In the genomic region with DNA sequence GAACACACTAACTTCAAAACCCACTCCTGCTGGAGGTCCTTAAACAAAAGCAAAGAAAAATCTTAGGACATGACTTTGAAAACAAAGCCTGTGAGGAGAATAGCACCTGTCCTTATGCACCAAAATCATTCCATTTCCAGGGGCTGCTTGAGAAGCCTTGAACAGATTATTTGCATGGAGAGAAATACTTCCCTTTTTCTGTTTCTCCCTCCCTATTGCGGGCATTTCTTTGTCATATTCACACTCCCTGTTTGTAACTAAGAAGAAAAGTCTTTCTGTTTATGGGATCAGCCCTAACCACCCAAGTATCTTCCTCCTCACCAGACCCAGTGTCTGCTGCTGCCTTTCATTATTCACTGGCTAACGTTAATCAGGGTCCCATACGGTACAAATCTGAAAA, we compare ENCODE assay signal across 14 cellular contexts.
DNase-seq lines count a peak whose midpoint lies in the region; ATAC-seq and TF ChIP-seq lines count a peak whose summit lies in the region.
"Had no signal": no experiment of that assay in that cellular context is flagged by ENCODE, and none has a peak within 500 bp of the region (broad histone marks: within the 10 kb centered on the region; RNA-seq: fewer than 3 reads in every experiment).

No MANE protein-coding gene starts in this region.

- H3K36me3 Mint-ChIP-seq in naive B cell = peaks cover 26 to 45% of the 10 kb centered on the region in 2 donors

- peak overlapping the region in 3 of 6 donors; percentile 15 to 39 (median 15) for H3K27ac Mint-ChIP-seq in naive B cell
- H3K27ac Mint-ChIP-seq: CD8-positive, alpha-beta memory T cell; HFFc6 had no signal

- H3K4me3 Mint-ChIP-seq in naive B cell = peak overlapping the region in 7 of 8 donors; percentile 13 to 78 (median 65)
- H3K4me3 Mint-ChIP-seq: CD8-positive, alpha-beta memory T cell; HFFc6 had no signal

- peak; percentile 21 for DNase-seq in GM12865 (ENCODE audit: low read depth)
- DNase-seq in GM19240 (ENCODE audit: insufficient read length, low spot score) = peak; percentile 33
- peak; percentile 1 for DNase-seq in NAMALWA (ENCODE audit: low spot score)
- peak; percentile 18 for DNase-seq in naive B cell
- DNase-seq in inferior parietal cortex (ENCODE audit: extremely low spot score) = no peak
- DNase-seq in ACHN = no peak
- DNase-seq in HUDEP-2 (lab: John Stamatoyannopoulos, UW; ENCODE audit: unreplicated experiment in 76 of 76) = no peak
- DNase-seq: CD8-positive, alpha-beta memory T cell; HFFc6; MM.1S; NCI-H1436 treated with DMSO at 0.1 percent for 48 hours; NCI-H226; SJCRH30 had no signal

- peaks cover 0 to 12% (median 3%) of the 10 kb centered on the region in 7 donors for H3K9me3 Mint-ChIP-seq in naive B cell
- H3K9me3 Mint-ChIP-seq: CD8-positive, alpha-beta memory T cell had no signal

- peaks cover 46 to 61% (median 58%) of the 10 kb centered on the region in 3 donors for H3K4me1 Mint-ChIP-seq in naive B cell
- H3K4me1 Mint-ChIP-seq: CD8-positive, alpha-beta memory T cell had no signal

- peaks cover 0 to 11% (median 0%) of the 10 kb centered on the region in 3 donors for H3K27me3 Mint-ChIP-seq in naive B cell

- H3K4me3 ChIP-seq in GM12865 (ENCODE audit: low read depth, low read length) = no peak overlapping the region
- H3K4me3 ChIP-seq: BLaER1, SJCRH30 had no signal

- ATAC-seq in naive B cell (ENCODE audit: low read depth in 2 of 2) = peak; percentile 71 to 73

- in situ Hi-C loops in ACHN (cut with HindIII; ENCODE audit: low pct_ligation_motif_present, low pct_unique_long_range_greater_than_20kb, low sequenced_read_pairs) = no loop called here

- TF ChIP-seq CTCF in GM12865 (IDR thresholded peaks at IDR 0.05; ENCODE audit: insufficient read depth, low read depth, low read length, missing control alignments) = no peak

Comparison
In these comparisons a context has a peak if more than half of its experiments do, and no peak if none do; other contexts are left out.
1. DNase-seq: peak in GM12865 (single experiment), GM19240 (single experiment), NAMALWA (single experiment) and naive B cell (single experiment); none in inferior parietal cortex (single experiment), ACHN (single experiment) and HUDEP-2 (0 of 76).